ENCODE assay signal across 8 cellular contexts in genomic region chr12:124036117-124037109, GRCh38.
A peak's percentile ranks its signal among the peaks of the same experiment; 100 is the strongest.
DNase-seq lines count a peak whose midpoint lies in the region; ATAC-seq and TF ChIP-seq lines count a peak whose summit lies in the region.

No MANE protein-coding gene starts in this region.

- no peaks in the 10 kb centered on the region for H3K27me3 ChIP-seq in body of pancreas

- DNase-seq in DMS153 (lab: John Stamatoyannopoulos, UW) (peak; percentile 16), KBM-7 (peak; percentile 62), SKM-1 (lab: John Stamatoyannopoulos, UW; ENCODE audit: unreplicated experiment) (peak; percentile 26), body of pancreas (peak; percentile 43 to 60 (median 46)), iPS-NIHi7 (ENCODE audit: extremely low spot score) (peak; percentile 63)
- peak; percentile 30 to 38 for DNase-seq in stimulated activated CD4-positive, alpha-beta T cell treated with anti-CD3 and anti-CD28 coated beads, Interleukin-1b, Interleukin-23, amount 100 ng/mL, for 4 hours (ENCODE audit: low read depth in 2 of 2)

- in situ Hi-C loops in KBM-7 (cut with MboI; ENCODE audit: low pct_unique_long_range_greater_than_20kb, low sequenced_read_pairs), result no loop called here

- H3K36me3 ChIP-seq in body of pancreas (replicated peaks in 1 of 2; ENCODE audit: insufficient read depth in 1 of 2, low read depth in 2 of 2), result no peaks in the 10 kb centered on the region

- peak; percentile 58 for ATAC-seq in body of pancreas
- ATAC-seq in GM19351 (IDR thresholded peaks at IDR 0.05; ENCODE audit: unreplicated experiment), result no peak
- no peak for ATAC-seq in GM18867 (IDR thresholded peaks at IDR 0.05; ENCODE audit: unreplicated experiment)

- TF ChIP-seq CTCF in body of pancreas (IDR thresholded peaks at IDR 0.05), result peak; percentile 80 to 99 (median 91)

- intact Hi-C loops in body of pancreas (cut with DNase I), result loop anchor here (5.0 kb wide), 1 partner anchor 286 kb away; no protein-coding TSS in a partner anchor

- 33 to 37% methylated on average over 16 of the region's 16 CpGs for WGBS in body of pancreas, 2 donors

- H3K9me3 ChIP-seq in body of pancreas, result no peaks in the 10 kb centered on the region

- peaks cover 7% of the 10 kb centered on the region for H3K4me1 ChIP-seq in body of pancreas

- no peak overlapping the region for H3K4me3 ChIP-seq in body of pancreas

- TF ChIP-seq POLR2A in body of pancreas (IDR thresholded peaks at IDR 0.05), result no peak

- no peak overlapping the region for H3K27ac ChIP-seq in body of pancreas
